8 cellular contexts compared by ENCODE assay signal in genomic region chr1:30782361-30783243, GRCh38. TPM values are rescaled to one million over a fixed set of nuclear protein-coding genes. Genes with fewer than 3 reads are reported as not detected.
DNase-seq lines count a peak whose midpoint lies in the region; ATAC-seq and TF ChIP-seq lines count a peak whose summit lies in the region.

No MANE protein-coding gene starts in this region.

- H3K4me3 ChIP-seq in NB4 (ENCODE audit: low read depth, low read length) = no peak overlapping the region
- no peak overlapping the region for H3K4me3 ChIP-seq in ascending aorta
- H3K4me3 ChIP-seq in spleen = peak overlapping the region in 1 of 8 donors; percentile 42

- TF ChIP-seq CTCF in AG09319 (IDR thresholded peaks at IDR 0.05; ENCODE audit: low read depth, low read length) = peak; percentile 77
- peak; percentile 73 for TF ChIP-seq CTCF in NB4 (IDR thresholded peaks at IDR 0.05; ENCODE audit: low read depth, low read length)
- TF ChIP-seq CTCF in ascending aorta (IDR thresholded peaks at IDR 0.05) = peak; percentile 52 to 85 (median 84)
- TF ChIP-seq CTCF in spleen (IDR thresholded peaks at IDR 0.05 in 8 of 11, conservative IDR thresholded peaks at IDR 0.05 in 3 of 11) = peak; percentile 51 to 87 (median 70)

- peaks cover 0 to 2% of the 10 kb centered on the region in 2 donors for H3K4me1 ChIP-seq in ascending aorta
- peaks cover 20 to 95% (median 48%) of the 10 kb centered on the region in 6 donors for H3K4me1 ChIP-seq in spleen

- H3K27me3 ChIP-seq in ascending aorta (no peaks in the 10 kb centered on the region), spleen (replicated peaks in 1 of 7) (no peaks in the 10 kb centered on the region)

- no peaks in the 10 kb centered on the region for H3K36me3 ChIP-seq in ascending aorta
- no peaks in the 10 kb centered on the region for H3K36me3 ChIP-seq in spleen

- H3K27ac ChIP-seq in ascending aorta (no peak overlapping the region), spleen (peak overlapping the region in 7 of 8 donors; percentile 27 to 82 (median 73))

- H3K9me3 ChIP-seq in ascending aorta = no peaks in the 10 kb centered on the region
- H3K9me3 ChIP-seq in spleen = no peaks in the 10 kb centered on the region

- ATAC-seq in GM19025 (IDR thresholded peaks at IDR 0.05; ENCODE audit: low read depth, unreplicated experiment) = peak; percentile 59
- no peak for ATAC-seq in GM19351 (IDR thresholded peaks at IDR 0.05; ENCODE audit: unreplicated experiment)

- DNase-seq in AG09319 (ENCODE audit: extremely low read depth, low read depth) (no peak), NB4 (ENCODE audit: low read depth) (peak; percentile 73), T-helper 22 cell (ENCODE audit: low read depth) (peak; percentile 40), ascending aorta (ENCODE audit: low spot score in 2 of 2) (no peak), hippocampal formation (lab: John Stamatoyannopoulos, UW) (peak; percentile 49 to 52), spleen (peak; percentile 93)

- intact Hi-C loops in ascending aorta (cut with DNase I) = loop anchor here (1.0 to 10.0 kb wide), 4 partner anchors 19 to 762 kb away; no protein-coding TSS in a partner anchor
- intact Hi-C loops in spleen (cut with DNase I; ENCODE audit: low total_unique reads) = loop anchor here (5.0 kb wide), 1 partner anchor 130 kb away; no protein-coding TSS in a partner anchor

- 15 to 23% (median 18%) methylated on average over 16 to 24 of the region's 24 CpGs for WGBS in spleen, 5 donors

- no peak for TF ChIP-seq POLR2A in NB4 (IDR thresholded peaks at IDR 0.05; ENCODE audit: extremely low read depth, insufficient read length)
- TF ChIP-seq POLR2A in spleen (IDR thresholded peaks at IDR 0.05) = no peak

RNA-seq across cellular contexts. Expression of gene LAPTM5, which starts 25.0 kb away (rescaled TPM):
- total RNA-seq in ascending aorta = 56.1 TPM
- 100 to 1,000 TPM; 473 to 747 (median 586) TPM for total RNA-seq in spleen
- polyA plus RNA-seq in spleen = 100 to 1,000 TPM; 419 to 691 (median 502) TPM

RNA-seq across cellular contexts. Expression of gene MATN1, which starts 59.2 kb away (rescaled TPM):
- 0.85 TPM for total RNA-seq in ascending aorta
- 1 to 10 TPM in 1 of 7 donors, under 1 TPM in 5, not detected in 1; 0.30 to 1.1 (median 0.69) TPM for total RNA-seq in spleen
- polyA plus RNA-seq in spleen = under 1 TPM; 0.04 to 0.08 (median 0.06) TPM

Comparison
In these comparisons a context has a peak if more than half of its experiments do, and no peak if none do; other contexts are left out.
1. DNase-seq: peak in NB4 (single experiment), T-helper 22 cell (single experiment), hippocampal formation (2 of 2) and spleen (single experiment); none in AG09319 (single experiment) and ascending aorta (0 of 2).
2. H3K27ac ChIP-seq: peak in spleen (7 of 8); none in ascending aorta (0 of 2).
3. Peak in every context shown above with its lines, with median percentiles within 50 percentile points of each other: CTCF ChIP-seq.